ENCODE assay signal across 1 cellular context in the genomic region with DNA sequence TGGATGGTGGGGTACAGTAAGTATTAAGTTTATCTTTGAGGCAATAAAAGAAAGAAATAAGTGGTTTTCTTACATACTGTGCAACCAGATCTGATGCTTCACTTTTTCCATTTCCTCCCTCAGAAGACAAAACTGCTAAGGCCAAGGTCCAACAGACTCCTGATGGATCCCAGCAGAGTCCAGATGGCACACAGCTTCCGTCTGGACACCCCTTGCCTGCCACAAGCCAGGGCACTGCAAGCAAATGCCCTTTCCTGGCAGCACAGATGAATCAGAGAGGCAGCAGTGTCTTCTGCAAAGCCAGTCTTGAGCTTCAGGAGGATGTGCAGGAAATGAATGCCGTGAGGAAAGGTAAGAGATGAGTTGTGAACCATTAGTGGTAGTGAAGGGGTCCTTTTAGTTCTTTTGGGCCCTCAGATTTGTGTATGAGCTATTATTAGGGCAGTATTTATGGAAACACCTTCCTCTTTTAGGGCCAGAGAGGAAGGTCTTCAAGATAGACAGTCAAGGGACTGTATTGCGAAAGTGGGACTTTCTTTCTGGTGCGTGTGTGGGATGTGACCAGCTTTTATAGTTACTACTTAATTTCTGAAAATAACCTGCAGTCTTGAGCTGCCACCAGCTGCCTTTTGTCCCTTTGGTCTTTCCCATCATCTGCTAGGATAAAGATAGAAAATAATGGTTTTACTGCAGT.
TF ChIP-seq lines count a peak whose summit lies in the region.

No MANE protein-coding gene starts in this region.

TF ChIP-seq in IMR-90, 13 proteins besides CTCF, POLR2A, EP300 and RAD21:
- no peak for TF ChIP-seq CHD1 (IDR thresholded peaks at IDR 0.05; ENCODE audit: low read depth, low read length)
- 0 out of 2 replicates have a peak, but pooled peaks have one; percentile 10 for TF ChIP-seq CEBPB (IDR thresholded peaks at IDR 0.05; ENCODE audit: low read depth, low read length)
TF ChIP-seq in IMR-90: peak in this region for 1.
